Comparison of ENCODE assay signal across 1 cellular context in the genomic region with DNA sequence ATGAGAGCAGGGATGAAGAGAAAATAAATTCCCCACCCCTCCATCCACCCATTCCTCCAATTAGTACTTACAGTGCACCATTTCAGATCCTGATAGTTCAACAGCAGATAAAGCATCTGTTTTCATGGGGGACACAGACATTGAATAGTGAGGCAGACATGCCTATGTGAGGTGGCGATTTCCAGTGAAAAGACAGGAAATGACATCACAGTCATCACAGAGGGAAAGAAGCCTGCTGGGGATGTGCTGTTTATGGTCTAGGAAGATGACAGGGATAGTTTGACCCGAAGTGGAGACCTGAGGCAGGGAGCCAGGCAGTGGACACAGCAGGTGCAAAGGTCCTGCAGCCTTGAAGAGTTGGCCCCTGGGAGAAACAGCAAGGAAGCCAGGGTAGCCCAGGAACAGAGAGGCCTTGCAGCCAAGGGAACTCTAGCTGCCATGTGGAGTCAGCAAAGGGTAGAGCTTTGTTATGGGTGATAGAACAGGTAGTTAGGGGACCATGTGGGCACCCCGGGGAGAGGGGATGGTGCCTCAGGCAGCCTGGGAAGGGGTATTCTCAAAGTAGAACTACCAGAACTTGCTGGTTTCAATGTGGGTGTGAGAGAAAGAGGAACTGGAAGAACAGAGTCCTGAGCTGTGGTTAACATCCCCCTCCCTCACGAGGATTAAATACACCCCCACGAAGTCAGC.
TF ChIP-seq lines count a peak whose summit lies in the region.

No MANE protein-coding gene starts in this region.

TF ChIP-seq in GM23338, 12 proteins besides CTCF, POLR2A, EP300 and RAD21 (continued from another document):
- TF ChIP-seq, protein P1, sequence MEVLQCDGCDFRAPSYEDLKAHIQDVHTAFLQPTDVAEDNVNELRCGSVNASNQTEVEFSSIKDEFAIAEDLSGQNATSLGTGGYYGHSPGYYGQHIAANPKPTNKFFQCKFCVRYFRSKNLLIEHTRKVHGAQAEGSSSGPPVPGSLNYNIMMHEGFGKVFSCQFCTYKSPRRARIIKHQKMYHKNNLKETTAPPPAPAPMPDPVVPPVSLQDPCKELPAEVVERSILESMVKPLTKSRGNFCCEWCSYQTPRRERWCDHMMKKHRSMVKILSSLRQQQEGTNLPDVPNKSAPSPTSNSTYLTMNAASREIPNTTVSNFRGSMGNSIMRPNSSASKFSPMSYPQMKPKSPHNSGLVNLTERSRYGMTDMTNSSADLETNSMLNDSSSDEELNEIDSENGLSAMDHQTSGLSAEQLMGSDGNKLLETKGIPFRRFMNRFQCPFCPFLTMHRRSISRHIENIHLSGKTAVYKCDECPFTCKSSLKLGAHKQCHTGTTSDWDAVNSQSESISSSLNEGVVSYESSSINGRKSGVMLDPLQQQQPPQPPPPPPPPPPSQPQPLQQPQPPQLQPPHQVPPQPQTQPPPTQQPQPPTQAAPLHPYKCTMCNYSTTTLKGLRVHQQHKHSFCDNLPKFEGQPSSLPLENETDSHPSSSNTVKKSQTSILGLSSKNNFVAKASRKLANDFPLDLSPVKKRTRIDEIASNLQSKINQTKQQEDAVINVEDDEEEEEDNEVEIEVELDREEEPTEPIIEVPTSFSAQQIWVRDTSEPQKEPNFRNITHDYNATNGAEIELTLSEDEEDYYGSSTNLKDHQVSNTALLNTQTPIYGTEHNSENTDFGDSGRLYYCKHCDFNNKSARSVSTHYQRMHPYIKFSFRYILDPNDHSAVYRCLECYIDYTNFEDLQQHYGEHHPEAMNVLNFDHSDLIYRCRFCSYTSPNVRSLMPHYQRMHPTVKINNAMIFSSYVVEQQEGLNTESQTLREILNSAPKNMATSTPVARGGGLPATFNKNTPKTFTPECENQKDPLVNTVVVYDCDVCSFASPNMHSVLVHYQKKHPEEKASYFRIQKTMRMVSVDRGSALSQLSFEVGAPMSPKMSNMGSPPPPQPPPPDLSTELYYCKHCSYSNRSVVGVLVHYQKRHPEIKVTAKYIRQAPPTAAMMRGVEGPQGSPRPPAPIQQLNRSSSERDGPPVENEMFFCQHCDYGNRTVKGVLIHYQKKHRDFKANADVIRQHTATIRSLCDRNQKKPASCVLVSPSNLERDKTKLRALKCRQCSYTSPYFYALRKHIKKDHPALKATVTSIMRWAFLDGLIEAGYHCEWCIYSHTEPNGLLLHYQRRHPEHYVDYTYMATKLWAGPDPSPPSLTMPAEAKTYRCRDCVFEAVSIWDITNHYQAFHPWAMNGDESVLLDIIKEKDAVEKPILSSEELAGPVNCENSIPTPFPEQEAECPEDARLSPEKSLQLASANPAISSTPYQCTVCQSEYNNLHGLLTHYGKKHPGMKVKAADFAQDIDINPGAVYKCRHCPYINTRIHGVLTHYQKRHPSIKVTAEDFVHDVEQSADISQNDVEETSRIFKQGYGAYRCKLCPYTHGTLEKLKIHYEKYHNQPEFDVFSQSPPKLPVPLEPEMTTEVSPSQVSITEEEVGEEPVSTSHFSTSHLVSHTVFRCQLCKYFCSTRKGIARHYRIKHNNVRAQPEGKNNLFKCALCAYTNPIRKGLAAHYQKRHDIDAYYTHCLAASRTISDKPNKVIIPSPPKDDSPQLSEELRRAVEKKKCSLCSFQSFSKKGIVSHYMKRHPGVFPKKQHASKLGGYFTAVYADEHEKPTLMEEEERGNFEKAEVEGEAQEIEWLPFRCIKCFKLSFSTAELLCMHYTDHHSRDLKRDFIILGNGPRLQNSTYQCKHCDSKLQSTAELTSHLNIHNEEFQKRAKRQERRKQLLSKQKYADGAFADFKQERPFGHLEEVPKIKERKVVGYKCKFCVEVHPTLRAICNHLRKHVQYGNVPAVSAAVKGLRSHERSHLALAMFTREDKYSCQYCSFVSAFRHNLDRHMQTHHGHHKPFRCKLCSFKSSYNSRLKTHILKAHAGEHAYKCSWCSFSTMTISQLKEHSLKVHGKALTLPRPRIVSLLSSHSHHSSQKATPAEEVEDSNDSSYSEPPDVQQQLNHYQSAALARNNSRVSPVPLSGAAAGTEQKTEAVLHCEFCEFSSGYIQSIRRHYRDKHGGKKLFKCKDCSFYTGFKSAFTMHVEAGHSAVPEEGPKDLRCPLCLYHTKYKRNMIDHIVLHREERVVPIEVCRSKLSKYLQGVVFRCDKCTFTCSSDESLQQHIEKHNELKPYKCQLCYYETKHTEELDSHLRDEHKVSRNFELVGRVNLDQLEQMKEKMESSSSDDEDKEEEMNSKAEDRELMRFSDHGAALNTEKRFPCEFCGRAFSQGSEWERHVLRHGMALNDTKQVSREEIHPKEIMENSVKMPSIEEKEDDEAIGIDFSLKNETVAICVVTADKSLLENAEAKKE (CRISPR knock-in tag; IDR thresholded peaks at IDR 0.05): no peak
- TF ChIP-seq JUNB (IDR thresholded peaks at IDR 0.05; ENCODE audit: unreplicated experiment): no peak
- TF ChIP-seq ZNF331 (CRISPR knock-in tag; IDR thresholded peaks at IDR 0.05; ENCODE audit: low read depth): no peak
- no peak for TF ChIP-seq ZNF114 (CRISPR knock-in tag; IDR thresholded peaks at IDR 0.05)
- TF ChIP-seq, protein P2, sequence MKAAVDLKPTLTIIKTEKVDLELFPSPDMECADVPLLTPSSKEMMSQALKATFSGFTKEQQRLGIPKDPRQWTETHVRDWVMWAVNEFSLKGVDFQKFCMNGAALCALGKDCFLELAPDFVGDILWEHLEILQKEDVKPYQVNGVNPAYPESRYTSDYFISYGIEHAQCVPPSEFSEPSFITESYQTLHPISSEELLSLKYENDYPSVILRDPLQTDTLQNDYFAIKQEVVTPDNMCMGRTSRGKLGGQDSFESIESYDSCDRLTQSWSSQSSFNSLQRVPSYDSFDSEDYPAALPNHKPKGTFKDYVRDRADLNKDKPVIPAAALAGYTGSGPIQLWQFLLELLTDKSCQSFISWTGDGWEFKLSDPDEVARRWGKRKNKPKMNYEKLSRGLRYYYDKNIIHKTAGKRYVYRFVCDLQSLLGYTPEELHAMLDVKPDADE (IDR thresholded peaks at IDR 0.05): no peak
- TF ChIP-seq STAT1 (IDR thresholded peaks at IDR 0.05; ENCODE audit: unreplicated experiment): no peak
